In genomic region chr11:86571273-86571948, GRCh38 we compare ENCODE assay signal across 9 cellular contexts.
DNase-seq lines count a peak whose midpoint lies in the region; ATAC-seq and TF ChIP-seq lines count a peak whose summit lies in the region.
"Had no signal": no experiment of that assay in that cellular context is flagged by ENCODE, and none has a peak within 500 bp of the region (broad histone marks: within the 10 kb centered on the region; RNA-seq: fewer than 3 reads in every experiment).

No MANE protein-coding gene starts in this region.

- CTCF ChIA-PET in PC-3 (lab: Charles Lee) (no interaction called here), GM10248 (lab: Yijun Ruan, JAX) (interaction anchor here (0.9 to 1.3 kb wide), 2 partner anchors 13 to 16 kb away, joined by 3 read pairs; no protein-coding TSS in a partner anchor)

- H3K36me3 ChIP-seq in left ventricle myocardium inferior (no peaks in the 10 kb centered on the region), PC-3 (ENCODE audit: low read depth, low read length) (no peaks in the 10 kb centered on the region), upper lobe of right lung (no peaks in the 10 kb centered on the region)

- H3F3A ChIP-seq in PC-3 (ENCODE audit: low read length, unreplicated experiment): no peaks in the 10 kb centered on the region

- no peak overlapping the region for H2AFZ ChIP-seq in PC-3 (ENCODE audit: low read length)

- no peak overlapping the region for H3K9ac ChIP-seq in PC-3 (ENCODE audit: low read length)

- no TSS peak for BruUV-seq in PC-3 (replicated peaks; lab: Mats Ljungman, UMichigan)

- ATAC-seq in left cardiac atrium (no peak), PC-3 (no peak), upper lobe of right lung (peak; percentile 37), HG02840 (IDR thresholded peaks at IDR 0.05; ENCODE audit: low FRiP score, unreplicated experiment) (no peak), GM21619 (IDR thresholded peaks at IDR 0.05; ENCODE audit: unreplicated experiment) (no peak)

- H3K4me1 ChIP-seq in left ventricle myocardium inferior (peaks cover 36% of the 10 kb centered on the region), PC-3 (ENCODE audit: insufficient read depth, low read length) (peaks cover 26% of the 10 kb centered on the region), upper lobe of right lung (no peaks in the 10 kb centered on the region)

- no peak for DNase-seq in left ventricle myocardium inferior
- DNase-seq in left cardiac atrium: no peak
- peak; percentile 19 for DNase-seq in PC-3
- DNase-seq in fibroblast of pulmonary artery (ENCODE audit: low read depth): no peak
- no peak for DNase-seq in upper lobe of right lung
- DNase-seq in GM10248 (ENCODE audit: extremely low spot score): no peak
- DNase-seq: naive B cell had no signal

- intact Hi-C loops in left ventricle myocardium inferior (cut with micrococcal nuclease): no loop called here
- intact Hi-C loops in left cardiac atrium (cut with DNase I): no loop called here
- intact Hi-C loops in PC-3 (cut with micrococcal nuclease): no loop called here
- intact Hi-C loops in upper lobe of right lung (cut with DNase I): no loop called here

- H3K27ac ChIP-seq in left ventricle myocardium inferior (replicated peaks) (no peak overlapping the region), PC-3 (ENCODE audit: low read length) (no peak overlapping the region), upper lobe of right lung (no peak overlapping the region)

- no peaks in the 10 kb centered on the region for H3K9me2 ChIP-seq in PC-3 (replicated peaks; ENCODE audit: low read length)

- H3K4me3 ChIP-seq in left ventricle myocardium inferior: no peak overlapping the region
- H3K4me3 ChIP-seq in PC-3 (ENCODE audit: low read length): no peak overlapping the region
- no peak overlapping the region for H3K4me3 ChIP-seq in fibroblast of pulmonary artery (replicated peaks; ENCODE audit: low read depth, low read length)
- no peak overlapping the region for H3K4me3 ChIP-seq in upper lobe of right lung

- TF ChIP-seq CTCF in left ventricle myocardium inferior (IDR thresholded peaks at IDR 0.05; ENCODE audit: borderline replicate concordance) (peak; percentile 22), PC-3 (conservative IDR thresholded peaks at IDR 0.05; ENCODE audit: low read depth, low read length) (peak; percentile 56), fibroblast of pulmonary artery (IDR thresholded peaks at IDR 0.05; ENCODE audit: low read length, missing control alignments) (peak; percentile 36), upper lobe of right lung (IDR thresholded peaks at IDR 0.05) (no peak), GM10248 (IDR thresholded peaks at IDR 0.05; ENCODE audit: control extremely low read depth, extremely low read depth, low read depth, missing control alignments) (no peak)

- no peaks in the 10 kb centered on the region for H4K20me1 ChIP-seq in PC-3 (ENCODE audit: low read length)

- no peaks in the 10 kb centered on the region for H3K9me3 ChIP-seq in left ventricle myocardium inferior (replicated peaks)
- H3K9me3 ChIP-seq in PC-3 (ENCODE audit: low read length): no peaks in the 10 kb centered on the region
- H3K9me3 ChIP-seq in upper lobe of right lung: no peaks in the 10 kb centered on the region

- no peaks in the 10 kb centered on the region for H3K27me3 ChIP-seq in left ventricle myocardium inferior (ENCODE audit: low read depth)
- no peaks in the 10 kb centered on the region for H3K27me3 ChIP-seq in PC-3 (ENCODE audit: low read length)
- no peaks in the 10 kb centered on the region for H3K27me3 ChIP-seq in upper lobe of right lung

- POLR2A ChIA-PET in PC-3 (lab: Charles Lee; ENCODE audit: unreplicated experiment): no interaction called here
- POLR2A ChIA-PET in GM10248 (lab: Yijun Ruan, JAX): no interaction called here

- no peaks in the 10 kb centered on the region for H3K79me2 ChIP-seq in PC-3 (ENCODE audit: low read length)

- H3K4me2 ChIP-seq in PC-3 (ENCODE audit: low read length): no peak overlapping the region

Comparison
In these comparisons a context has a peak if more than half of its experiments do, and no peak if none do; other contexts are left out.
1. CTCF ChIP-seq: peak in left ventricle myocardium inferior (single experiment), PC-3 (single experiment) and fibroblast of pulmonary artery (single experiment); none in upper lobe of right lung (single experiment) and GM10248 (single experiment).